2 cellular contexts compared by ENCODE assay signal in the genomic region with DNA sequence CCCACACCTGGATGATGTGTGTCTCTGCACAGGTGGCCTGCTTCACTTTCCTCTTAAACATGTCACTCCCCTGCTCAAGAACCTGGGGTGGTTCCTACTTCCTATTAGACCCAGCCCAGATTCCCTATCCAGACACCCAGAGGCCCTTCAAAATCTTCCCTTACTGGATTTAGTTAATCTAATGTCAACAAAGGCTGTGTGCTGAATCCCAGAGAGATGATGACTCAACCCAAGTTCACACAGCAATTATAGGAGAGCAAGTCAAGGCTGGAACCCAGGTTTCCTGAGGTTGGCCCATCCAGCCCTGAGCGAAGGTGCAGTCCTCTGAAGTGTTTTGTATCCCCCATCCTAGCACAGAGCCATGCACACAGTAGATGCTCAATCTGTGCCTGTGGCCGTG.
A peak's percentile ranks its signal among the peaks of the same experiment; 100 is the strongest.
DNase-seq lines count a peak whose midpoint lies in the region; ATAC-seq and TF ChIP-seq lines count a peak whose summit lies in the region.
"Not testable (repeated sequence)": the region's sequence is repeated elsewhere in the genome, so short reads cannot be mapped to it uniquely, and the experiment has no call there.

No MANE protein-coding gene starts in this region.

- ATAC-seq in RWPE2 (ENCODE audit: low read depth), result peak; percentile 92
- ATAC-seq in esophagus mucosa, result peak; percentile 33

- not testable (repeated sequence) for DNase-seq in RWPE2 (ENCODE audit: low spot score)

- H3K27me3 ChIP-seq in RWPE2 (ENCODE audit: insufficient read depth, poor library complexity, severe bottlenecking), result not testable (repeated sequence)

- not testable (repeated sequence) for H3K36me3 ChIP-seq in RWPE2 (ENCODE audit: low read depth)

- not testable (repeated sequence) for TF ChIP-seq CTCF in RWPE2 (IDR thresholded peaks at IDR 0.05; ENCODE audit: poor library complexity, severe bottlenecking)

- H3K9me3 ChIP-seq in RWPE2 (ENCODE audit: severe bottlenecking), result not testable (repeated sequence)

- H3K27ac ChIP-seq in RWPE2 (ENCODE audit: poor library complexity, severe bottlenecking), result not testable (repeated sequence)

- not testable (repeated sequence) for H3K4me1 ChIP-seq in RWPE2 (ENCODE audit: insufficient read depth, poor library complexity, severe bottlenecking)

- H3K4me3 ChIP-seq in RWPE2 (ENCODE audit: severe bottlenecking), result not testable (repeated sequence)
